In genomic region chr14:74048291-74048690, GRCh38 we compare ENCODE assay signal across 1 cellular context.
A peak's percentile ranks its signal among the peaks of the same experiment; 100 is the strongest.
TF ChIP-seq lines count a peak whose summit lies in the region.

No MANE protein-coding gene starts in this region.

TF ChIP-seq in K562, 482 proteins besides CTCF, POLR2A, EP300 and RAD21:
- TF ChIP-seq E2F3 (CRISPR knock-in tag; IDR thresholded peaks at IDR 0.05) = no peak
- no peak for TF ChIP-seq ZHX1 (conservative IDR thresholded peaks at IDR 0.05; ENCODE audit: low read length)
- peak; percentile 46; the same call in 1 of the 2 replicates for TF ChIP-seq ZNF384 (IDR thresholded peaks at IDR 0.05; ENCODE audit: low read depth, low read length)
- no peak for TF ChIP-seq SRF (CRISPR knock-in tag; IDR thresholded peaks at IDR 0.05)
TF ChIP-seq in K562: peak in this region for 1.
